ENCODE assay signal across 29 cellular contexts in genomic region chr11:78300108-78300507, GRCh38.
"Had no signal": no experiment of that assay in that cellular context is flagged by ENCODE, and none has a peak within 500 bp of the region (broad histone marks: within the 10 kb centered on the region; RNA-seq: fewer than 3 reads in every experiment).

No MANE protein-coding gene starts in this region.

- H3K4me3 Mint-ChIP-seq: natural killer cell; nephron; neural progenitor cell; stimulated activated effector memory CD8-positive, alpha-beta T cell treated with anti-CD3 and anti-CD28 coated beads, Interleukin-12 subunit alpha, Interleukin-12 subunit beta, amount 100 ng/mL, for 72 hours; stimulated activated naive CD8-positive, alpha-beta T cell treated with anti-CD3 and anti-CD28 coated beads, Interleukin-15, amount 100 ng/mL, for 72 hours; type B pancreatic cell had no signal

- H3K27me3 ChIP-seq: neural progenitor cell, ovary, right lobe of liver, sigmoid colon, suprapubic skin, testis, tibial artery, transverse colon, upper lobe of right lung, uterus had no signal

- H2AFZ ChIP-seq: neural progenitor cell, parathyroid adenoma had no signal

- H3K4me3 ChIP-seq: neural progenitor cell, ovary, psoas muscle, right lobe of liver, sigmoid colon, suprapubic skin, testis, tibial artery, transverse colon, upper lobe of right lung, uterus had no signal

- H3K36me3 ChIP-seq: neural progenitor cell, ovary, right lobe of liver, sigmoid colon, suprapubic skin, tibial artery, transverse colon, upper lobe of right lung, uterus had no signal

- H3K4me1 ChIP-seq: psoas muscle, transverse colon, uterus had no signal

- H3K27ac ChIP-seq: neural progenitor cell, ovary, parathyroid adenoma, psoas muscle, right lobe of liver, sigmoid colon, suprapubic skin, testis, tibial artery, transverse colon, upper lobe of right lung, uterus had no signal

- H3K9me3 Mint-ChIP-seq: natural killer cell; stimulated activated effector memory CD8-positive, alpha-beta T cell treated with anti-CD3 and anti-CD28 coated beads, Interleukin-12 subunit alpha, Interleukin-12 subunit beta, amount 100 ng/mL, for 72 hours; stimulated activated naive CD8-positive, alpha-beta T cell treated with anti-CD3 and anti-CD28 coated beads, Interleukin-15, amount 100 ng/mL, for 72 hours had no signal

- H3K9ac ChIP-seq: neural progenitor cell, parathyroid adenoma had no signal

- H3K27ac Mint-ChIP-seq: natural killer cell; neural progenitor cell; progenitor cell of endocrine pancreas; stimulated activated effector memory CD8-positive, alpha-beta T cell treated with anti-CD3 and anti-CD28 coated beads, Interleukin-12 subunit alpha, Interleukin-12 subunit beta, amount 100 ng/mL, for 72 hours; stimulated activated naive CD8-positive, alpha-beta T cell treated with anti-CD3 and anti-CD28 coated beads, Interleukin-15, amount 100 ng/mL, for 72 hours; type B pancreatic cell had no signal

- H3K27me3 Mint-ChIP-seq: progenitor cell of endocrine pancreas, type B pancreatic cell had no signal

- DNase-seq: natural killer cell; occipital lobe; ovary; posterior cingulate gyrus; psoas muscle; right cardiac atrium; right lobe of liver; sigmoid colon; small intestine; stimulated activated CD4-positive, alpha-beta T cell treated with anti-CD3 and anti-CD28 coated beads, Interleukin-15, amount 100 ng/mL, for 24 hours; stimulated activated CD4-positive, alpha-beta T cell treated with anti-CD3 and anti-CD28 coated beads, Interleukin-2, amount 100 ng/mL, for 24 hours; stimulated activated CD4-positive, alpha-beta T cell treated with anti-CD3 and anti-CD28 coated beads, Interleukin-2, amount 100 ng/mL, for 48 hours; stimulated activated CD4-positive, alpha-beta T cell treated with anti-CD3 and anti-CD28 coated beads, Interleukin-4, amount 100 ng/mL, for 24 hours; stimulated activated naive CD4-positive, alpha-beta T cell; stimulated activated naive CD8-positive, alpha-beta T cell treated with anti-CD3 and anti-CD28 coated beads, Interleukin-15, amount 100 ng/mL, for 72 hours; stimulated activated naive CD8-positive, alpha-beta T cell treated with anti-CD3 and anti-CD28 coated beads, Interleukin-15, Interleukin-2, amounts not matched to agents 100 U/mL and 50 U/mL, for 24 hours; substantia nigra; testis; tibial artery; transverse colon; upper lobe of right lung; uterus had no signal

- ATAC-seq: natural killer cell; psoas muscle; right cardiac atrium; right lobe of liver; stimulated activated effector memory CD8-positive, alpha-beta T cell treated with anti-CD3 and anti-CD28 coated beads, Interleukin-12 subunit alpha, Interleukin-12 subunit beta, amount 100 ng/mL, for 72 hours; stimulated activated naive CD8-positive, alpha-beta T cell treated with anti-CD3 and anti-CD28 coated beads, Interleukin-15, amount 100 ng/mL, for 72 hours; stimulated activated naive CD8-positive, alpha-beta T cell treated with anti-CD3 and anti-CD28 coated beads, Interleukin-15, Interleukin-2, amounts not matched to agents 100 U/mL and 50 U/mL, for 24 hours; upper lobe of right lung had no signal

- H3K9me3 ChIP-seq: ovary, psoas muscle, right lobe of liver, sigmoid colon, suprapubic skin, testis, tibial artery, transverse colon, upper lobe of right lung, uterus had no signal

- H3K4me1 Mint-ChIP-seq: natural killer cell; stimulated activated effector memory CD8-positive, alpha-beta T cell treated with anti-CD3 and anti-CD28 coated beads, Interleukin-12 subunit alpha, Interleukin-12 subunit beta, amount 100 ng/mL, for 72 hours; stimulated activated naive CD8-positive, alpha-beta T cell treated with anti-CD3 and anti-CD28 coated beads, Interleukin-15, amount 100 ng/mL, for 72 hours had no signal

- H3K36me3 Mint-ChIP-seq: natural killer cell; neural progenitor cell; stimulated activated effector memory CD8-positive, alpha-beta T cell treated with anti-CD3 and anti-CD28 coated beads, Interleukin-12 subunit alpha, Interleukin-12 subunit beta, amount 100 ng/mL, for 72 hours had no signal
